Comparison of ENCODE assay signal across 7 cellular contexts in the genomic region with DNA sequence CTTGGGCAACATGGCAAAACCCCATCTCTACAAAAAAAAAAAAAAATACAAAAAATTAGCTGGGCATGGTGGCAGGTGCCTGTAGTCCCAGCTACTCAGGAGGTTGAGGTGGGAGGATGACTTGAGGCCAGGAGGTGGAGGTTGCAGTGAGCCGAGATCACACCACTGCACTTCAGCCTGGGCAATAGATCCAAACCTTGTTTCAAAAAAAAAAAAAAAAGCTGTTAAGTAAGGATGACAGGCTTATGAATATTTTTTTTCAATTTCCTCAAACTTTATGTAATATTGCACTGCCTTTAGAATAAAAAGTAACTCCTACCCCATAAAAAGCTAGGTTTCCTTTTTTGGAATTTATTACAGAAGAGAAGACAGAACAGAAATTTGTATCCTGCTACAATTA. TPM values are rescaled to one million over a fixed set of nuclear protein-coding genes. Genes with fewer than 3 reads are reported as not detected.
DNase-seq lines count a peak whose midpoint lies in the region; ATAC-seq and TF ChIP-seq lines count a peak whose summit lies in the region.
"Not testable (repeated sequence)": the region's sequence is repeated elsewhere in the genome, so short reads cannot be mapped to it uniquely, and the experiment has no call there.

No MANE protein-coding gene starts in this region.

- not testable (repeated sequence) for H3K4me3 Mint-ChIP-seq in MCF 10A (ENCODE audit: unreplicated experiment)

- H3K27ac Mint-ChIP-seq in MCF 10A (ENCODE audit: low read depth, unreplicated experiment) = peak overlapping the region; percentile 80

- ATAC-seq in RWPE2 (ENCODE audit: low read depth); lower lobe of right lung: not testable (repeated sequence)

- CTCF ChIA-PET in MCF 10A (lab: Yijun Ruan, JAX) = interaction anchor here (1.0 to 4.4 kb wide), 7 partner anchors 9 to 62 kb away, joined by 3 to 39 read pairs (median 7); no protein-coding TSS in a partner anchor

- H3K27me3 Mint-ChIP-seq in MCF 10A (ENCODE audit: insufficient read depth, unreplicated experiment) = not testable (repeated sequence)

- H3K4me2 ChIP-seq in fibroblast of lung (ENCODE audit: extremely low read depth, insufficient read depth, low read length) = peak overlapping the region; percentile 29

- BruUV-seq in MCF 10A (replicated peaks; lab: Mats Ljungman, UMichigan) = not testable (repeated sequence)

- not testable (repeated sequence) for H3K27me3 ChIP-seq in HL-60 (ENCODE audit: insufficient read depth, poor library complexity, severe bottlenecking); RWPE2 (ENCODE audit: insufficient read depth, poor library complexity, severe bottlenecking); fibroblast of lung (ENCODE audit: control insufficient read depth, insufficient read depth, low read length); lower lobe of right lung (ENCODE audit: low read depth); prostate gland (replicated peaks; ENCODE audit: insufficient read depth)

- H3K36me3 ChIP-seq in RWPE2 (ENCODE audit: low read depth); fibroblast of lung (ENCODE audit: control insufficient read depth, insufficient read depth, low read length); lower lobe of right lung; prostate gland: not testable (repeated sequence)

- POLR2A ChIA-PET in MCF 10A (lab: Yijun Ruan, JAX) = interaction anchor here (0.6 to 6.2 kb wide), 22 partner anchors 8 to 345 kb away, joined by 3 to 81 read pairs (median 10); a partner anchor contains a TSS

- H2AFZ ChIP-seq in fibroblast of lung (ENCODE audit: low read length) = not testable (repeated sequence)

- TF ChIP-seq POLR2A in prostate gland (IDR thresholded peaks at IDR 0.05) = not testable (repeated sequence)

- not testable (repeated sequence) for H3K79me2 ChIP-seq in fibroblast of lung (ENCODE audit: control insufficient read depth, insufficient read depth, low read length)

- not testable (repeated sequence) for H3K9me3 ChIP-seq in RWPE2 (ENCODE audit: severe bottlenecking); fibroblast of lung (ENCODE audit: control insufficient read depth, insufficient read depth, low read depth, low read length); lower lobe of right lung; prostate gland

- not testable (repeated sequence) for H4K20me1 ChIP-seq in fibroblast of lung (ENCODE audit: control insufficient read depth, extremely low read depth, insufficient read depth, low read length)

- H3K4me1 ChIP-seq in RWPE2 (ENCODE audit: insufficient read depth, poor library complexity, severe bottlenecking) (peaks cover 33% of the 10 kb centered on the region), fibroblast of lung (ENCODE audit: control insufficient read depth, extremely low read depth, insufficient read depth, low read length) (peaks cover 16% of the 10 kb centered on the region), lower lobe of right lung (peaks cover 55% of the 10 kb centered on the region)
- not testable (repeated sequence) for H3K4me1 ChIP-seq in prostate gland (replicated peaks)

- H3K36me3 Mint-ChIP-seq in MCF 10A (ENCODE audit: insufficient read depth, unreplicated experiment) = not testable (repeated sequence)

- H3K4me3 ChIP-seq in HL-60 (replicated peaks; ENCODE audit: insufficient read depth, low read length); RWPE2 (ENCODE audit: severe bottlenecking); fibroblast of lung (replicated peaks in 1 of 4; ENCODE audit: control extremely low read depth in 1 of 4, insufficient read depth in 1 of 4, low read depth in 3 of 4, low read length in 4 of 4); lower lobe of right lung; prostate gland: not testable (repeated sequence)

- not testable (repeated sequence) for H3K9ac ChIP-seq in fibroblast of lung (ENCODE audit: insufficient read depth, low read length)

- intact Hi-C loops in MCF 10A (cut with micrococcal nuclease); lower lobe of right lung (cut with DNase I); prostate gland (cut with DNase I): not testable (repeated sequence)

- WGBS in prostate gland = 38% methylated on average over 1 of the region's 1 CpG

- not testable (repeated sequence) for TF ChIP-seq CTCF in HL-60 (IDR thresholded peaks at IDR 0.05; ENCODE audit: insufficient read depth, low read length); RWPE2 (IDR thresholded peaks at IDR 0.05; ENCODE audit: poor library complexity, severe bottlenecking); MCF 10A (IDR thresholded peaks at IDR 0.05; ENCODE audit: unreplicated experiment); fibroblast of lung (conservative IDR thresholded peaks at IDR 0.05 in 1 of 2, IDR thresholded peaks at IDR 0.05 in 1 of 2; ENCODE audit: low read depth in 1 of 2, low read length in 2 of 2); lower lobe of right lung (IDR thresholded peaks at IDR 0.05); prostate gland (IDR thresholded peaks at IDR 0.05)

- H3K4me1 Mint-ChIP-seq in MCF 10A (ENCODE audit: insufficient read depth, unreplicated experiment) = peaks cover 18% of the 10 kb centered on the region

- DNase-seq in HL-60 (ENCODE audit: low read depth in 1 of 2, low spot score in 1 of 2); RWPE2 (ENCODE audit: low spot score); MCF 10A (ENCODE audit: unreplicated experiment); fibroblast of lung (ENCODE audit: low read depth in 2 of 2); lower lobe of right lung; prostate gland (ENCODE audit: low spot score); substantia nigra (lab: John Stamatoyannopoulos, UW): not testable (repeated sequence)

- peak overlapping the region; percentile 64 for H3K27ac ChIP-seq in HL-60 (replicated peaks)
- peak overlapping the region; percentile 91 for H3K27ac ChIP-seq in RWPE2 (ENCODE audit: poor library complexity, severe bottlenecking)
- not testable (repeated sequence) for H3K27ac ChIP-seq in fibroblast of lung (ENCODE audit: insufficient read depth, low read length)
- H3K27ac ChIP-seq in lower lobe of right lung = peak overlapping the region; percentile 82
- peak overlapping the region; percentile 70 to 72 for H3K27ac ChIP-seq in prostate gland
- H3K27ac ChIP-seq in substantia nigra (ENCODE audit: low read depth, low read length, poor library complexity, severe bottlenecking) = peak overlapping the region; percentile 30

- not testable (repeated sequence) for H3K9me3 Mint-ChIP-seq in MCF 10A (ENCODE audit: unreplicated experiment)

RNA-seq across cellular contexts. Expression of a gene that starts 25.0 kb away (rescaled TPM):
- total RNA-seq in MCF 10A (2022) (225 and 298 TPM in 2 replicates), fibroblast of lung (240 and 306 TPM in 2 replicates), lower lobe of right lung (150 TPM), prostate gland (100 to 1,000 TPM; 143 to 220 TPM)
- 237 and 257 TPM in 2 replicates for polyA plus RNA-seq in fibroblast of lung
- 257 and 260 TPM in 2 replicates for polyA plus RNA-seq in fibroblast of lung (2012)
- 454 and 582 TPM in 2 replicates for polyA minus RNA-seq in fibroblast of lung (ENCODE audit: low replicate concordance)

RNA-seq across cellular contexts. Expression of a gene that starts 40.7 kb away (rescaled TPM):
- total RNA-seq in MCF 10A (2022) (519 and 557 TPM in 2 replicates), fibroblast of lung (262 and 317 TPM in 2 replicates), lower lobe of right lung (298 TPM), prostate gland (100 to 1,000 TPM; 339 to 523 TPM)
- 369 and 412 TPM in 2 replicates for polyA plus RNA-seq in fibroblast of lung
- polyA plus RNA-seq in fibroblast of lung (2012) = 252 and 291 TPM in 2 replicates
- 116 TPM in 2 replicates for polyA minus RNA-seq in fibroblast of lung (ENCODE audit: low replicate concordance)

RNA-seq across cellular contexts. Expression of a gene that starts 54.3 kb away (rescaled TPM):
- 29.4 and 42.8 TPM in 2 replicates for total RNA-seq in MCF 10A (2022)
- total RNA-seq in fibroblast of lung = 11.8 and 12.2 TPM in 2 replicates
- 22.6 and 22.8 TPM in 2 replicates for polyA plus RNA-seq in fibroblast of lung
- polyA plus RNA-seq in fibroblast of lung (2012) = 30.0 and 34.9 TPM in 2 replicates
- 16.7 and 20.0 TPM in 2 replicates for polyA minus RNA-seq in fibroblast of lung (ENCODE audit: low replicate concordance)
- 28.1 TPM for total RNA-seq in lower lobe of right lung
- 10 to 100 TPM; 29.1 to 34.9 TPM for total RNA-seq in prostate gland
